12 cellular contexts compared by ENCODE assay signal in genomic region chr11:2108675-2109481, GRCh38. TPM values are rescaled to one million over a fixed set of nuclear protein-coding genes. Genes with fewer than 3 reads are reported as not detected.
"Had no signal": no experiment of that assay in that cellular context is flagged by ENCODE, and none has a peak within 500 bp of the region (broad histone marks: within the 10 kb centered on the region; RNA-seq: fewer than 3 reads in every experiment).

No MANE protein-coding gene starts in this region.

- H2AFZ ChIP-seq: neural progenitor cell had no signal

- H3K36me3 ChIP-seq: left lung, neural progenitor cell had no signal

- DNase-seq: activated CD4-positive, alpha-beta T cell treated with anti-CD3 and anti-CD28 coated beads, Interleukin-2, amount 50 U/mL, for 1 hour; activated effector memory CD4-positive, alpha-beta T cell treated with Interleukin-2 at 50 U/mL for 16 hours; activated T-cell treated with anti-CD3 and anti-CD28 coated beads, Interleukin-2, amount 50 U/mL, for 1 hour; amygdala; stimulated activated naive CD4-positive, alpha-beta T cell had no signal

- H3K4me3 ChIP-seq: left lung, neural progenitor cell had no signal

- H3K4me1 ChIP-seq: left lung, neural progenitor cell had no signal

- H3K9ac ChIP-seq: neural progenitor cell had no signal

- H3K27me3 ChIP-seq: neural progenitor cell had no signal

- H3K4me2 ChIP-seq: neural progenitor cell had no signal

- H3K27ac ChIP-seq: left lung, neural progenitor cell had no signal

- H3K9me3 ChIP-seq: left lung had no signal

RNA-seq across cellular contexts. Expression of gene IGF2, which starts 30.3 kb away (rescaled TPM):
- total RNA-seq: T-helper 2 cell treated with Interferon-gamma antibody and Interleukin-4, amounts not matched to agents 100 ng/mL and 5 ng/mL, for 36 hours had no signal

RNA-seq across cellular contexts. Expression of gene INS, which starts 52.1 kb away (rescaled TPM):
- total RNA-seq: dermis blood vessel endothelial cell; glomerular endothelial cell; left lung; mesothelial cell of epicardium; myocyte; T-helper 2 cell treated with Interferon-gamma antibody and Interleukin-4, amounts not matched to agents 100 ng/mL and 5 ng/mL, for 36 hours had no signal
